In the genomic region with DNA sequence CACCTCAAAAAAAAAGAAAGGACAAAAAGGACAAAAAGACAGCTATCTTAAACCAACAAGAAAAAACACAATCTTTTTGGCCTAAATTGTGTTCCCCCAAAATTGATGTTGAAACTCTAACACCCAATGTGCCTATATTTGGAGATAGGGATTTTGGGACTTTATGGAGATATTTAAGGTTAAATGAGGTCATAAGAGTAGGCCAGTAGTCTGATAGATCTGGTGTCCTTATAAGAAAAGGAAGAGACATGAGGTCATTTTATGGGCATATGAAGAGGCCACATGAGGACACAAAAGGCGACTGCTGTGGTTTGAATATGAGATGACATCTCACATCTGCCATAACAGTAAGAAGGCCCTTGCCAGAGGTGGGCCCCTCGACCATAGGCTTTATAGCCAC, we compare ENCODE assay signal across 18 cellular contexts. TPM values are rescaled to one million over a fixed set of nuclear protein-coding genes. Genes with fewer than 3 reads are reported as not detected.
"Had no signal": no experiment of that assay in that cellular context is flagged by ENCODE, and none has a peak within 500 bp of the region (broad histone marks: within the 10 kb centered on the region; RNA-seq: fewer than 3 reads in every experiment).

No MANE protein-coding gene starts in this region.

- H3K9me3 ChIP-seq: heart right ventricle, mucosa of descending colon, neutrophil, right atrium auricular region had no signal

- H3K27me3 Mint-ChIP-seq: naive thymus-derived CD8-positive, alpha-beta T cell had no signal

- H3K9me3 Mint-ChIP-seq: naive thymus-derived CD8-positive, alpha-beta T cell had no signal

- H3K36me3 Mint-ChIP-seq: naive thymus-derived CD8-positive, alpha-beta T cell had no signal

- FAIRE-seq: frontal cortex, islet of Langerhans, small intestine had no signal

- H3K36me3 ChIP-seq: neutrophil, right atrium auricular region had no signal

- H3K4me3 ChIP-seq: dorsolateral prefrontal cortex, heart right ventricle, mucosa of descending colon, right atrium auricular region had no signal

- H3K4me3 Mint-ChIP-seq: naive thymus-derived CD8-positive, alpha-beta T cell had no signal

- DNase-seq: cortex of kidney; dorsolateral prefrontal cortex; effector CD8-positive, alpha-beta T cell; heart right ventricle; hypothalamus; mucosa of descending colon; naive thymus-derived CD8-positive, alpha-beta T cell; small intestine; stimulated activated CD4-positive, alpha-beta T cell treated with anti-CD3 and anti-CD28 coated beads, Interleukin-12 subunit alpha, Interleukin-12 subunit beta, amount 100 ng/mL, for 4 hours; stimulated activated naive CD4-positive, alpha-beta T cell treated with Interleukin-2 at 50 U/mL for 16 hours; trophoblast cell had no signal

- ATAC-seq: esophagus mucosa; heart right ventricle; left lobe of liver; mucosa of descending colon; naive thymus-derived CD8-positive, alpha-beta T cell had no signal

- H3K27ac ChIP-seq: dorsolateral prefrontal cortex, heart right ventricle, neutrophil, right atrium auricular region had no signal

- H3K27me3 ChIP-seq: dorsolateral prefrontal cortex, heart right ventricle, right atrium auricular region had no signal

RNA-seq across cellular contexts. Expression of gene TRIM38, which starts 49.5 kb away (rescaled TPM):
- polyA plus RNA-seq: neural cell had no signal
